ENCODE assay signal across 1 cellular context in genomic region chr1:201916649-201917249, GRCh38.
A peak's percentile ranks its signal among the peaks of the same experiment; 100 is the strongest.
TF ChIP-seq lines count a peak whose summit lies in the region.

No MANE protein-coding gene starts in this region.

TF ChIP-seq in K562, 482 proteins besides CTCF, POLR2A, EP300 and RAD21 (continued from another document and continues in another):
- TF ChIP-seq ARID3B (CRISPR knock-in tag; IDR thresholded peaks at IDR 0.05; ENCODE audit: borderline replicate concordance): no peak
- TF ChIP-seq SAFB2 (IDR thresholded peaks at IDR 0.05; ENCODE audit: borderline replicate concordance, low read depth, low read length, severe bottlenecking): no peak
- TF ChIP-seq FOXP4 (CRISPR knock-in tag; IDR thresholded peaks at IDR 0.05; ENCODE audit: borderline replicate concordance): no peak
- no peak for TF ChIP-seq ZNF212 (CRISPR knock-in tag; IDR thresholded peaks at IDR 0.05)
- peak; percentile 8; the same call in 1 of the 2 replicates for TF ChIP-seq ZNF3 (CRISPR knock-in tag; IDR thresholded peaks at IDR 0.05)
- no peak for TF ChIP-seq HDAC6 (IDR thresholded peaks at IDR 0.05; ENCODE audit: low read depth, low read length)
- TF ChIP-seq ARNT (IDR thresholded peaks at IDR 0.05): no peak
- no peak for TF ChIP-seq PHF20 (IDR thresholded peaks at IDR 0.05; ENCODE audit: partially characterized antibody)
- no peak for TF ChIP-seq ZBTB26 (CRISPR knock-in tag; IDR thresholded peaks at IDR 0.05)
- no peak for TF ChIP-seq NR0B1 (IDR thresholded peaks at IDR 0.05; ENCODE audit: partially characterized antibody)
- no peak for TF ChIP-seq KAT2B (IDR thresholded peaks at IDR 0.05; ENCODE audit: low read depth, low read length)
- no peak for TF ChIP-seq GABPB2 (CRISPR knock-in tag; conservative IDR thresholded peaks at IDR 0.05)
- no peak for TF ChIP-seq SNIP1 (IDR thresholded peaks at IDR 0.05; ENCODE audit: low read depth)
- TF ChIP-seq ZNF764 (CRISPR knock-in tag; IDR thresholded peaks at IDR 0.05; ENCODE audit: low read depth): no peak
- no peak for TF ChIP-seq CTCFL (IDR thresholded peaks at IDR 0.05; ENCODE audit: borderline replicate concordance, insufficient read depth, low read depth, low read length, poor library complexity, severe bottlenecking)
- no peak for TF ChIP-seq TFAM (CRISPR knock-in tag; conservative IDR thresholded peaks at IDR 0.05)
- TF ChIP-seq CGGBP1 (CRISPR knock-in tag; IDR thresholded peaks at IDR 0.05): no peak
- no peak for TF ChIP-seq STAG1 (CRISPR knock-in tag; IDR thresholded peaks at IDR 0.05; ENCODE audit: borderline replicate concordance)
- no peak for TF ChIP-seq SREBF2 (CRISPR knock-in tag; IDR thresholded peaks at IDR 0.05)
- 0 out of 2 replicates have a peak, but pooled peaks have one; percentile 13 for TF ChIP-seq MAFG (tag; conservative IDR thresholded peaks at IDR 0.05)
- no peak for TF ChIP-seq ZNF140 (CRISPR knock-in tag; IDR thresholded peaks at IDR 0.05)
- TF ChIP-seq ESRRA (IDR thresholded peaks at IDR 0.05; ENCODE audit: borderline replicate concordance, low read depth): peak; percentile 58; the same call in 1 of the 2 replicates
- no peak for TF ChIP-seq PATZ1 (CRISPR knock-in tag; IDR thresholded peaks at IDR 0.05; ENCODE audit: borderline replicate concordance)
- TF ChIP-seq SMARCA5 (IDR thresholded peaks at IDR 0.05): peak; percentile 17; the same call in 1 of the 2 replicates
- TF ChIP-seq THRA (IDR thresholded peaks at IDR 0.05): no peak
- TF ChIP-seq MLX (CRISPR knock-in tag; conservative IDR thresholded peaks at IDR 0.05): no peak
- no peak; the same call in 1 of the 2 replicates for TF ChIP-seq MEF2D (tag; conservative IDR thresholded peaks at IDR 0.05; ENCODE audit: low read depth)
- TF ChIP-seq ZNF12 (CRISPR knock-in tag; IDR thresholded peaks at IDR 0.05): no peak
- no peak for TF ChIP-seq ZNF830 (CRISPR knock-in tag; IDR thresholded peaks at IDR 0.05)
- no peak for TF ChIP-seq ELF2 (CRISPR knock-in tag; IDR thresholded peaks at IDR 0.05)
- no peak for TF ChIP-seq MGA (IDR thresholded peaks at IDR 0.05)
